In the genomic region with DNA sequence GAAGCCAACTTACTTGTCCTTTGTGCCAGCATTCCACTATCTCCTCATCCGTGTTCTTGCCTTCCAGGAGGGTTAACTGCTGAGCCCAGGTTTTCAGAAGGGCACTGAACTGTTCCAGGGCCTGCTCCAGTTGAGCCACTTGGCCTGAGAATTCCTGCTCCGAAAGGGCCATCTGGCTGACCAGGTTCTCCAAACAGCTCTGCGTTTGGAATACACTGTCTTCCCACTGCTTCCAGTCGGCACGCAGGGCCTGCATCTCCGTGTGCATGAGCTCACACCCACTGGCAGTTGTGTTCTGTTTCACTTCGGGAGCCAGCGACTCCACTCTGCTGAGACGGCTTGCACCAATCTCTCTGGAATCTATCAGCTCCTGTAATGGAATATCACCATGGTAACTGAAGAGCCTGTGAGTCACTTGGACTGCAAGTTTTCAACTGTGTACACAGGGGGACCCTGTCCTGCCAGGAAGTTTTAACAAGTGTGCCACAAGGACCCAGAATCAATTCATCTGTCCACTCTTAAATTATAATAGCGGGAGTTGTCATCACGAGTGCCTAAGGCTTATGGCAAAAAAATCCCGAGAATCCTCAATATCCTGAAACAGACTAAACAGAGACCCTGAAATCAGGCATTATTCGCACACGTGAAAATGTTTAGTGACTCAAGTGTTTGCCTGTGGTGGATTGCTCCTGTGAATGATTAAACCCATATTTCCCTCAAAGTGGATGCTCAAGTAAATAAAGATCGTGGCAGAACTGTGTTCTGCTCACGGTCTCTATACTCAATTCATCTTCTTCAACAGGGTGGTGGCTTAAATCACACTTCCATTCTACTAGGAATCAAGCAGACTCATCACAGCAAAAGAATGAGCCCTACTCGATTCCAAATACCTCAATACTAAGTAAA, we compare ENCODE assay signal across 1 cellular context.
TF ChIP-seq lines count a peak whose summit lies in the region.

No MANE protein-coding gene starts in this region.

TF ChIP-seq in HepG2, 621 proteins besides CTCF, POLR2A, EP300 and RAD21 (continued from another document and continues in another):
- TF ChIP-seq GATAD1 (CRISPR knock-in tag; IDR thresholded peaks at IDR 0.05) (peak; percentile 52; the same call in 1 of the 2 replicates), ZMYM2 (CRISPR knock-in tag; IDR thresholded peaks at IDR 0.05) (no peak), NONO (IDR thresholded peaks at IDR 0.05) (no peak), NONO (CRISPR knock-in tag; conservative IDR thresholded peaks at IDR 0.05) (no peak), ZNF460 (CRISPR knock-in tag; IDR thresholded peaks at IDR 0.05; ENCODE audit: borderline replicate concordance) (peak; percentile 26; the same call in 1 of the 2 replicates), SCMH1 (CRISPR knock-in tag; IDR thresholded peaks at IDR 0.05; ENCODE audit: borderline replicate concordance) (no peak), PRMT3 (CRISPR knock-in tag; IDR thresholded peaks at IDR 0.05; ENCODE audit: borderline replicate concordance, low read depth) (no peak), FOXP4 (CRISPR knock-in tag; IDR thresholded peaks at IDR 0.05) (peak; percentile 67; the same call in 1 of the 2 replicates), PREB (CRISPR knock-in tag; IDR thresholded peaks at IDR 0.05) (no peak), THAP7 (CRISPR knock-in tag; IDR thresholded peaks at IDR 0.05) (0 out of 2 replicates have a peak, but pooled peaks have one; percentile 40), SKIL (CRISPR knock-in tag; IDR thresholded peaks at IDR 0.05; ENCODE audit: borderline replicate concordance) (no peak), SIX1 (CRISPR knock-in tag; IDR thresholded peaks at IDR 0.05; ENCODE audit: borderline replicate concordance) (no peak), ZNF253 (CRISPR knock-in tag; IDR thresholded peaks at IDR 0.05; ENCODE audit: borderline replicate concordance) (no peak), RCOR2 (CRISPR knock-in tag; IDR thresholded peaks at IDR 0.05) (peak; percentile 44; the same call in 1 of the 2 replicates), ZNF619 (CRISPR knock-in tag; IDR thresholded peaks at IDR 0.05) (0 out of 2 replicates have a peak, but pooled peaks have one; percentile 58), NCOR1 (IDR thresholded peaks at IDR 0.05; ENCODE audit: borderline replicate concordance, low read length) (peak; percentile 50; the same call in 1 of the 2 replicates), ZBTB43 (CRISPR knock-in tag; conservative IDR thresholded peaks at IDR 0.05) (peak; percentile 78), ZNF350 (CRISPR knock-in tag; IDR thresholded peaks at IDR 0.05; ENCODE audit: borderline replicate concordance, low read depth) (peak; percentile 66; the same call in 1 of the 2 replicates), CEBPB (IDR thresholded peaks at IDR 0.05; ENCODE audit: borderline replicate concordance, low read depth, low read length) (peak; percentile 20; the same call in 1 of the 2 replicates), GTF3A (CRISPR knock-in tag; conservative IDR thresholded peaks at IDR 0.05) (no peak), ETV5 (CRISPR knock-in tag; IDR thresholded peaks at IDR 0.05; ENCODE audit: borderline replicate concordance) (peak; percentile 54; the same call in 1 of the 2 replicates), MXI1 (IDR thresholded peaks at IDR 0.05; ENCODE audit: borderline replicate concordance, low read depth, low read length) (peak; percentile 72; the same call in 2 of the 3 replicates), ZSCAN21 (CRISPR knock-in tag; IDR thresholded peaks at IDR 0.05; ENCODE audit: borderline replicate concordance) (no peak), HMG20A (CRISPR knock-in tag; IDR thresholded peaks at IDR 0.05; ENCODE audit: borderline replicate concordance) (peak; percentile 44), PHB2 (IDR thresholded peaks at IDR 0.05; ENCODE audit: partially characterized antibody) (no peak), CBX2 (IDR thresholded peaks at IDR 0.05; ENCODE audit: low read depth, low read length) (no peak), CBX2 (CRISPR knock-in tag; IDR thresholded peaks at IDR 0.05; ENCODE audit: low read depth) (peak; percentile 84; the same call in 1 of the 2 replicates), TGIF2 (CRISPR knock-in tag; IDR thresholded peaks at IDR 0.05) (peak; percentile 20; the same call in 1 of the 2 replicates), SMYD3 (CRISPR knock-in tag; IDR thresholded peaks at IDR 0.05) (0 out of 2 replicates have a peak, but pooled peaks have one; percentile 21), AHDC1 (CRISPR knock-in tag; IDR thresholded peaks at IDR 0.05; ENCODE audit: borderline replicate concordance) (no peak; the same call in 1 of the 2 replicates), ISX (CRISPR knock-in tag; conservative IDR thresholded peaks at IDR 0.05) (no peak)
- TF ChIP-seq, protein P1, sequence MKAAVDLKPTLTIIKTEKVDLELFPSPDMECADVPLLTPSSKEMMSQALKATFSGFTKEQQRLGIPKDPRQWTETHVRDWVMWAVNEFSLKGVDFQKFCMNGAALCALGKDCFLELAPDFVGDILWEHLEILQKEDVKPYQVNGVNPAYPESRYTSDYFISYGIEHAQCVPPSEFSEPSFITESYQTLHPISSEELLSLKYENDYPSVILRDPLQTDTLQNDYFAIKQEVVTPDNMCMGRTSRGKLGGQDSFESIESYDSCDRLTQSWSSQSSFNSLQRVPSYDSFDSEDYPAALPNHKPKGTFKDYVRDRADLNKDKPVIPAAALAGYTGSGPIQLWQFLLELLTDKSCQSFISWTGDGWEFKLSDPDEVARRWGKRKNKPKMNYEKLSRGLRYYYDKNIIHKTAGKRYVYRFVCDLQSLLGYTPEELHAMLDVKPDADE (CRISPR knock-in tag; IDR thresholded peaks at IDR 0.05): no peak
- TF ChIP-seq, protein P2, sequence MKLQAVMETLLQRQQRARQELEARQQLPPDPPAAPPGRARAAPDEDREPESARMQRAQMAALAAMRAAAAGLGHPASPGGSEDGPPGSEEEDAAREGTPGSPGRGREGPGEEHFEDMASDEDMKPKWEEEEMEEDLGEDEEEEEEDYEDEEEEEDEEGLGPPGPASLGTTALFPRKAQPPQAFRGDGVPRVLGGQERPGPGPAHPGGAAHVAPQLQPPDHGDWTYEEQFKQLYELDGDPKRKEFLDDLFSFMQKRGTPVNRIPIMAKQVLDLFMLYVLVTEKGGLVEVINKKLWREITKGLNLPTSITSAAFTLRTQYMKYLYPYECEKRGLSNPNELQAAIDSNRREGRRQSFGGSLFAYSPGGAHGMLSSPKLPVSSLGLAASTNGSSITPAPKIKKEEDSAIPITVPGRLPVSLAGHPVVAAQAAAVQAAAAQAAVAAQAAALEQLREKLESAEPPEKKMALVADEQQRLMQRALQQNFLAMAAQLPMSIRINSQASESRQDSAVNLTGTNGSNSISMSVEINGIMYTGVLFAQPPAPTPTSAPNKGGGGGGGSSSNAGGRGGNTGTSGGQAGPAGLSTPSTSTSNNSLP (IDR thresholded peaks at IDR 0.05; ENCODE audit: low read depth, low read length): peak; percentile 66
- TF ChIP-seq, protein P3, sequence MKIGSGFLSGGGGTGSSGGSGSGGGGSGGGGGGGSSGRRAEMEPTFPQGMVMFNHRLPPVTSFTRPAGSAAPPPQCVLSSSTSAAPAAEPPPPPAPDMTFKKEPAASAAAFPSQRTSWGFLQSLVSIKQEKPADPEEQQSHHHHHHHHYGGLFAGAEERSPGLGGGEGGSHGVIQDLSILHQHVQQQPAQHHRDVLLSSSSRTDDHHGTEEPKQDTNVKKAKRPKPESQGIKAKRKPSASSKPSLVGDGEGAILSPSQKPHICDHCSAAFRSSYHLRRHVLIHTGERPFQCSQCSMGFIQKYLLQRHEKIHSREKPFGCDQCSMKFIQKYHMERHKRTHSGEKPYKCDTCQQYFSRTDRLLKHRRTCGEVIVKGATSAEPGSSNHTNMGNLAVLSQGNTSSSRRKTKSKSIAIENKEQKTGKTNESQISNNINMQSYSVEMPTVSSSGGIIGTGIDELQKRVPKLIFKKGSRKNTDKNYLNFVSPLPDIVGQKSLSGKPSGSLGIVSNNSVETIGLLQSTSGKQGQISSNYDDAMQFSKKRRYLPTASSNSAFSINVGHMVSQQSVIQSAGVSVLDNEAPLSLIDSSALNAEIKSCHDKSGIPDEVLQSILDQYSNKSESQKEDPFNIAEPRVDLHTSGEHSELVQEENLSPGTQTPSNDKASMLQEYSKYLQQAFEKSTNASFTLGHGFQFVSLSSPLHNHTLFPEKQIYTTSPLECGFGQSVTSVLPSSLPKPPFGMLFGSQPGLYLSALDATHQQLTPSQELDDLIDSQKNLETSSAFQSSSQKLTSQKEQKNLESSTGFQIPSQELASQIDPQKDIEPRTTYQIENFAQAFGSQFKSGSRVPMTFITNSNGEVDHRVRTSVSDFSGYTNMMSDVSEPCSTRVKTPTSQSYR (CRISPR knock-in tag; IDR thresholded peaks at IDR 0.05; ENCODE audit: borderline replicate concordance): no peak
